In the genomic region with DNA sequence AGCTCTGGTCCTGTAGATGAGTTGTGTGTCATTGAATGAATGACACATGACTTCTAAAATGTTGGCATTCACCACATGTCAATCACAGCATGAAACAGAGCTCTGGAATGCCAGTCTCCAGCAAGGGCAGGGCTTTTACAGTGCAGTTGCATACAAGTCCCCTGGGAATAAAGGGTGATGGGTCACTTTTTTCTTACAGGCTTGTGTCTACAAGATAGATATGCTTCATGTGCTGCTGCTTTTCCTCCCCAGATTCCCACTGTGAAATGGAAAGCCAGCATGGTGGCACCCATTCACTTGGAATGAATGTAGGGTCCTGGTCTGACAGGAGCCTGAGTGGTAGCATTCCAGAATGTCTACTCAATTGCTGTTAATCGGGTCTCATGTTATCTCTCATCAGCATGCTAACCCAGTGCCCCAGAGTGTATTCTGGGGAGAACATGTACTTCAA, we compare ENCODE assay signal across 12 cellular contexts.
A peak's percentile ranks its signal among the peaks of the same experiment; 100 is the strongest.
DNase-seq lines count a peak whose midpoint lies in the region; ATAC-seq and TF ChIP-seq lines count a peak whose summit lies in the region.
"Had no signal": no experiment of that assay in that cellular context is flagged by ENCODE, and none has a peak within 500 bp of the region (broad histone marks: within the 10 kb centered on the region; RNA-seq: fewer than 3 reads in every experiment).

No MANE protein-coding gene starts in this region.

- in situ Hi-C loops in mammary epithelial cell (cut with MboI; ENCODE audit: low sequenced_read_pairs in 2 of 2) (no loop called here), transverse colon (cut with MboI; ENCODE audit: low pct_ligation_motif_present in 1 of 4, low pct_unique_long_range_greater_than_20kb in 1 of 4, low sequenced_read_pairs in 3 of 4) (no loop called here)

- H3K4me3 ChIP-seq in AG10803 (ENCODE audit: low read length) (no peak overlapping the region), MG63 (no peak overlapping the region), mammary epithelial cell (replicated peaks in 1 of 3; ENCODE audit: insufficient read depth in 1 of 3, low read depth in 2 of 3, low read length in 3 of 3) (no peak overlapping the region), left lung (no peak overlapping the region), transverse colon (no peak overlapping the region)

- CTCF ChIA-PET in mammary epithelial cell (lab: Charles Lee; ENCODE audit: low non-redundant PET): interaction anchor here (0.6 kb wide), 1 partner anchor 70 kb away, joined by 4 read pairs; no protein-coding TSS in a partner anchor

- TF ChIP-seq EP300 in transverse colon (IDR thresholded peaks at IDR 0.05; ENCODE audit: low read depth): no peak

- H2AFZ ChIP-seq in mammary epithelial cell (ENCODE audit: low read depth, low read length): no peak overlapping the region

- DNase-seq in AG10803 (ENCODE audit: low read depth) (peak; percentile 82), MG63 (peak; percentile 60), mammary epithelial cell (peak; percentile 71), left lung (no peak), NCI-H748 treated with DMSO at 0.1 percent for 48 hours (lab: John Stamatoyannopoulos, UW) (no peak), transverse colon (no peak)
- DNase-seq: activated CD4-positive, alpha-beta T cell treated with anti-CD3 and anti-CD28 coated beads for 36 hours; activated gamma-delta T cell; naive thymus-derived CD4-positive, alpha-beta T cell; SIG-M5 had no signal

- H3K27me3 ChIP-seq in MG63 (no peaks in the 10 kb centered on the region), mammary epithelial cell (ENCODE audit: insufficient read depth, low read length) (no peaks in the 10 kb centered on the region), left lung (no peaks in the 10 kb centered on the region), transverse colon (no peaks in the 10 kb centered on the region)

- no peak overlapping the region for H3K9ac ChIP-seq in mammary epithelial cell (ENCODE audit: insufficient read depth, low read length)

- H3K27ac ChIP-seq in mammary epithelial cell (ENCODE audit: insufficient read depth, low read depth, low read length) (no peak overlapping the region), left lung (no peak overlapping the region), transverse colon (no peak overlapping the region)

- TF ChIP-seq POLR2A in transverse colon (IDR thresholded peaks at IDR 0.05): no peak

- intact Hi-C loops in mammary epithelial cell (cut with micrococcal nuclease): loop anchor here (1.0 to 5.0 kb wide), 2 partner anchors 15 to 49 kb away; no protein-coding TSS in a partner anchor
- intact Hi-C loops in left lung (cut with DNase I): no loop called here
- intact Hi-C loops in transverse colon (cut with DNase I; ENCODE audit: low total_unique reads): no loop called here

- H3K79me2 ChIP-seq in mammary epithelial cell (ENCODE audit: insufficient read depth, low read length): no peaks in the 10 kb centered on the region

- H3K36me3 ChIP-seq in MG63: no peaks in the 10 kb centered on the region
- H3K36me3 ChIP-seq in mammary epithelial cell (ENCODE audit: insufficient read depth, low read length): no peaks in the 10 kb centered on the region
- H3K36me3 ChIP-seq in left lung: no peaks in the 10 kb centered on the region
- H3K36me3 ChIP-seq in transverse colon: no peaks in the 10 kb centered on the region

- H3K4me2 ChIP-seq in mammary epithelial cell (ENCODE audit: insufficient read depth, low read depth, low read length): peak overlapping the region; percentile 44

- ATAC-seq in left lung: peak; percentile 24
- ATAC-seq in GM19328 (IDR thresholded peaks at IDR 0.05; ENCODE audit: unreplicated experiment): no peak
- ATAC-seq in HG02885 (IDR thresholded peaks at IDR 0.05; ENCODE audit: poor library complexity, unreplicated experiment): no peak
- ATAC-seq: activated CD4-positive, alpha-beta T cell treated with anti-CD3 and anti-CD28 coated beads for 36 hours; naive thymus-derived CD4-positive, alpha-beta T cell had no signal

- BruUV-seq in mammary epithelial cell (replicated peaks; lab: Mats Ljungman, UMichigan): no TSS peak

- dilution Hi-C loops in mammary epithelial cell (cut with HindIII; ENCODE audit: low sequenced_read_pairs): no loop called here

- H3K4me1 ChIP-seq in mammary epithelial cell (ENCODE audit: insufficient read depth, low read length) (peaks cover 13% of the 10 kb centered on the region), left lung (no peaks in the 10 kb centered on the region), transverse colon (no peaks in the 10 kb centered on the region)

- H4K20me1 ChIP-seq in mammary epithelial cell (ENCODE audit: insufficient read depth, low read length): no peaks in the 10 kb centered on the region

- no peak for TF ChIP-seq CTCF in AG10803 (conservative IDR thresholded peaks at IDR 0.05; ENCODE audit: low read length)
- TF ChIP-seq CTCF in mammary epithelial cell (conservative IDR thresholded peaks at IDR 0.05 in 1 of 2, IDR thresholded peaks at IDR 0.05 in 1 of 2; ENCODE audit: extremely low read depth in 1 of 2, insufficient read depth in 1 of 2, low read depth in 1 of 2, low read length in 2 of 2): no peak
- TF ChIP-seq CTCF in left lung (IDR thresholded peaks at IDR 0.05): no peak
- no peak for TF ChIP-seq CTCF in transverse colon (IDR thresholded peaks at IDR 0.05)

- WGBS in mammary epithelial cell (ENCODE audit: low coverage, missing lambda C conversion rate): 0% methylated on average over 1 of the region's 1 CpG
- WGBS in transverse colon (ENCODE audit: low coverage in 1 of 2), 2 donors: 67% methylated on average over 1 of the region's 1 CpG; no CpG with 5 or more reads in 1 of the 2 donors

- no peaks in the 10 kb centered on the region; the same call in 1 of the 2 replicates for H3K9me3 ChIP-seq in MG63
- H3K9me3 ChIP-seq in mammary epithelial cell (replicated peaks; ENCODE audit: insufficient read depth, low read length): no peaks in the 10 kb centered on the region
- no peaks in the 10 kb centered on the region for H3K9me3 ChIP-seq in left lung
- H3K9me3 ChIP-seq in transverse colon: no peaks in the 10 kb centered on the region

Comparison
In these comparisons a context has a peak if more than half of its experiments do, and no peak if none do; other contexts are left out.
1. DNase-seq: peak in AG10803 (single experiment), MG63 (single experiment) and mammary epithelial cell (single experiment); none in left lung (0 of 2), NCI-H748 treated with DMSO at 0.1 percent for 48 hours (single experiment) and transverse colon (single experiment).